Comparison of ENCODE assay signal across 11 cellular contexts in genomic region chrX:143632625-143633387, GRCh38. TPM values are rescaled to one million over a fixed set of nuclear protein-coding genes. Genes with fewer than 3 reads are reported as not detected.
DNase-seq lines count a peak whose midpoint lies in the region; ATAC-seq and TF ChIP-seq lines count a peak whose summit lies in the region.
"Had no signal": no experiment of that assay in that cellular context is flagged by ENCODE, and none has a peak within 500 bp of the region (broad histone marks: within the 10 kb centered on the region; RNA-seq: fewer than 3 reads in every experiment).

No MANE protein-coding gene starts in this region.

- H3K36me3 ChIP-seq in trophoblast cell (ENCODE audit: control insufficient read depth in 1 of 2, insufficient read depth in 2 of 2, low read length in 2 of 2): no peaks in the 10 kb centered on the region
- H3K36me3 ChIP-seq: sigmoid colon had no signal

- no peak overlapping the region for H3K14ac ChIP-seq in trophoblast cell (ENCODE audit: low read length)

- no peak overlapping the region for H3K23ac ChIP-seq in trophoblast cell (ENCODE audit: low read length)

- ATAC-seq in HG02885 (IDR thresholded peaks at IDR 0.05; ENCODE audit: poor library complexity, unreplicated experiment): peak; percentile 53
- ATAC-seq: activated CD4-positive, alpha-beta T cell treated with anti-CD3 and anti-CD28 coated beads for 36 hours; stimulated activated naive CD8-positive, alpha-beta T cell treated with anti-CD3 and anti-CD28 coated beads, Interleukin-15, Interleukin-2, amounts not matched to agents 100 U/mL and 50 U/mL, for 24 hours had no signal

- H3K4ac ChIP-seq in trophoblast cell (ENCODE audit: low read depth, low read length): no peak overlapping the region

- H2AK5ac ChIP-seq in trophoblast cell (ENCODE audit: low read length): no peak overlapping the region

- TF ChIP-seq POLR2A in NB4 (IDR thresholded peaks at IDR 0.05; ENCODE audit: extremely low read depth, insufficient read length): no peak

- WGBS in trophoblast cell (ENCODE audit: extremely low coverage, insufficient coverage, insufficient read length): no CpG with 5 or more reads among the region's 7 CpGs

- H3K79me1 ChIP-seq in trophoblast cell (ENCODE audit: low read length): peaks cover 1% of the 10 kb centered on the region

- no peak overlapping the region for H2BK12ac ChIP-seq in trophoblast cell (ENCODE audit: low read length)

- no peak overlapping the region for H3K27ac ChIP-seq in trophoblast cell (ENCODE audit: low read depth, low read length)
- H3K27ac ChIP-seq: sigmoid colon had no signal

- H2AFZ ChIP-seq in trophoblast cell (ENCODE audit: insufficient read depth, low read length, poor library complexity): no peak overlapping the region

- TF ChIP-seq CTCF in NB4 (IDR thresholded peaks at IDR 0.05; ENCODE audit: low read depth, low read length) (no peak), fibroblast of mammary gland (conservative IDR thresholded peaks at IDR 0.05; ENCODE audit: control insufficient read depth, insufficient read depth, low read depth, low read length) (no peak)

- no peaks in the 10 kb centered on the region for H3K79me2 ChIP-seq in trophoblast cell (ENCODE audit: control insufficient read depth, insufficient read depth, low read length, poor library complexity)

- no peak overlapping the region for H3K4me3 ChIP-seq in NB4 (ENCODE audit: low read depth, low read length)
- no peak overlapping the region for H3K4me3 ChIP-seq in fibroblast of mammary gland (ENCODE audit: control insufficient read depth, low read depth, low read length)
- H3K4me3 ChIP-seq in trophoblast cell (ENCODE audit: low read depth, low read length): no peak overlapping the region

- H4K8ac ChIP-seq in trophoblast cell (ENCODE audit: low read depth, low read length): no peak overlapping the region

- H2BK120ac ChIP-seq in trophoblast cell (ENCODE audit: insufficient read depth, low read length, poor library complexity): no peak overlapping the region

- no peak overlapping the region for H4K12ac ChIP-seq in trophoblast cell (ENCODE audit: low read depth, low read length)

- H3K9me3 ChIP-seq in trophoblast cell (ENCODE audit: insufficient read depth, low read depth, low read length): no peaks in the 10 kb centered on the region
- H3K9me3 ChIP-seq: sigmoid colon had no signal

- DNase-seq in NB4 (ENCODE audit: low read depth): peak; percentile 47
- DNase-seq in fibroblast of mammary gland (ENCODE audit: low read depth): peak; percentile 7
- no peak for DNase-seq in trophoblast cell
- no peak for DNase-seq in hippocampal formation (lab: John Stamatoyannopoulos, UW)
- DNase-seq in NCI-H1694 treated with DMSO at 0.1 percent for 48 hours (lab: John Stamatoyannopoulos, UW): no peak
- no peak for DNase-seq in UCSD-AML1 (lab: John Stamatoyannopoulos, UW; ENCODE audit: unreplicated experiment)
- DNase-seq: activated CD4-positive, alpha-beta T cell treated with anti-CD3 and anti-CD28 coated beads for 36 hours; sigmoid colon; stimulated activated naive CD8-positive, alpha-beta T cell treated with anti-CD3 and anti-CD28 coated beads, Interleukin-15, Interleukin-2, amounts not matched to agents 100 U/mL and 50 U/mL, for 24 hours had no signal

- peaks cover 7% of the 10 kb centered on the region for H3K27me3 ChIP-seq in trophoblast cell (ENCODE audit: insufficient read depth, low read length)

- no peak overlapping the region for H3K9ac ChIP-seq in trophoblast cell (ENCODE audit: low read length)

- peaks cover 0 to 3% of the 10 kb centered on the region in 2 experiments for H3K4me1 ChIP-seq in trophoblast cell (ENCODE audit: control insufficient read depth in 1 of 2, insufficient read depth in 2 of 2, low read length in 2 of 2)

- no peak overlapping the region for H4K91ac ChIP-seq in trophoblast cell (ENCODE audit: low read depth, low read length)

- no peak overlapping the region for H2BK5ac ChIP-seq in trophoblast cell (ENCODE audit: low read depth, low read length, poor library complexity)

- peak overlapping the region; percentile 85 for H3K4me2 ChIP-seq in trophoblast cell (ENCODE audit: low read length)

- H3K18ac ChIP-seq in trophoblast cell (ENCODE audit: low read length): no peak overlapping the region

RNA-seq across cellular contexts. Expression of gene SLITRK4, which starts 3.1 kb away (rescaled TPM):
- polyA plus RNA-seq in trophoblast cell (2013): 0.56 and 0.63 TPM in 2 replicates
- polyA plus RNA-seq: IgD-negative memory B cell had no signal

Comparison
In these comparisons a context has a peak if more than half of its experiments do, and no peak if none do; other contexts are left out.
1. DNase-seq: peak in NB4 (single experiment) and fibroblast of mammary gland (single experiment); none in trophoblast cell (0 of 2), hippocampal formation (0 of 2), NCI-H1694 treated with DMSO at 0.1 percent for 48 hours (single experiment) and UCSD-AML1 (single experiment).